32 cellular contexts compared by ENCODE assay signal in the genomic region with DNA sequence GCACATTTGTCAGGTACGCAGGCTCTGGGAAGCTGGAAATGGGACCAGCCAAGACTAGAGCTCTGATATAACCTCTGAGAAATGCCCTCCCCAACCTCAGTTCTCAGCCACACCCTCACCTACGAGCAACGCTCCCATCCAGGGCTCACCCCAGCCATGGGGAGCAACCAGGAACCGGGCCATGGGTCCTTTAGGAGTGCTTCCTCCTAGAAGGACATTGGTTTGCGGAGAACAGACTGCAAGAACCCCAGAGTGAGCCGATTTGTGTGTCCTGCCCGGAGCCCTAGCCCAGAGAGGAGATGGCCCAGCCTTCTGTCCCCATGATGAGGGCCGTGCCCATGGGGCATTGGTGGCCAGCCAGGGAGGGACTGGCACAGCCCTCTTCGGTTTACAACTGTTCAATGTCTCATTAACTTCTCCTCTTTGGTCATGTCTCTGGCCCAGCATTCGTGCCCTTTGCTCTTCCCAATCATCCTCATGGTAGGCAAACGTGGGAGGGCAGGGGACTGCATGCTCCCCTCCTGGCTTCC. TPM values are rescaled to one million over a fixed set of nuclear protein-coding genes. Genes with fewer than 3 reads are reported as not detected.
"Had no signal": no experiment of that assay in that cellular context is flagged by ENCODE, and none has a peak within 500 bp of the region (broad histone marks: within the 10 kb centered on the region; RNA-seq: fewer than 3 reads in every experiment).

No MANE protein-coding gene starts in this region.

- H3K9me3 ChIP-seq: esophagus squamous epithelium, heart right ventricle, ovary, psoas muscle, thoracic aorta, upper lobe of right lung, vagina had no signal

- DNase-seq: dermis blood vessel endothelial cell; effector memory CD4-positive, alpha-beta T cell; erythroblast; esophagus squamous epithelium; foreskin melanocyte; glutamatergic neuron; heart right ventricle; hippocampal formation; kidney glomerular epithelial cell; naive thymus-derived CD8-positive, alpha-beta T cell; nephron progenitor cell; occipital lobe; ovary; posterior cingulate gyrus; psoas muscle; right cardiac atrium; stimulated activated CD4-positive, alpha-beta T cell treated with anti-CD3 and anti-CD28 coated beads, Interleukin-15, amount 100 ng/mL, for 24 hours; stimulated activated CD4-positive, alpha-beta T cell treated with anti-CD3 and anti-CD28 coated beads, Interleukin-2, amount 100 ng/mL, for 48 hours; stimulated activated naive B cell treated with anti-CD40 and anti-IgM and Interleukin-4, amounts not matched to agents 10 μg/mL and 1 μg/mL and 100 μg/mL, for 72 hours; upper lobe of right lung had no signal

- H3K27ac Mint-ChIP-seq: memory B cell; naive thymus-derived CD8-positive, alpha-beta T cell; nephron progenitor cell; stimulated activated naive B cell treated with anti-CD40 and anti-IgM and Interleukin-4, amounts not matched to agents 10 μg/mL and 1 μg/mL and 100 μg/mL, for 72 hours; stimulated activated naive CD8-positive, alpha-beta T cell treated with anti-CD3 and anti-CD28 coated beads, Interleukin-15, Interleukin-2, amounts not matched to agents 100 ng/mL and 50 ng/mL, for 24 hours had no signal

- H3K4me1 Mint-ChIP-seq: memory B cell; naive thymus-derived CD8-positive, alpha-beta T cell; nephron progenitor cell; stimulated activated naive B cell treated with anti-CD40 and anti-IgM and Interleukin-4, amounts not matched to agents 10 μg/mL and 1 μg/mL and 100 μg/mL, for 72 hours had no signal

- H3K27ac ChIP-seq: coronary artery, esophagus squamous epithelium, heart right ventricle, ovary, psoas muscle, skin epidermis, thoracic aorta, tibial nerve, upper lobe of right lung, vagina had no signal

- H3K4me3 Mint-ChIP-seq: memory B cell; naive thymus-derived CD8-positive, alpha-beta T cell; nephron progenitor cell; stimulated activated naive B cell treated with anti-CD40 and anti-IgM and Interleukin-4, amounts not matched to agents 10 μg/mL and 1 μg/mL and 100 μg/mL, for 72 hours; stimulated activated naive CD8-positive, alpha-beta T cell treated with anti-CD3 and anti-CD28 coated beads, Interleukin-15, Interleukin-2, amounts not matched to agents 100 ng/mL and 50 ng/mL, for 24 hours had no signal

- H3K4me1 ChIP-seq: esophagus squamous epithelium, psoas muscle, tibial nerve, upper lobe of right lung, vagina had no signal

- H3K36me3 ChIP-seq: esophagus squamous epithelium, heart right ventricle, ovary, thoracic aorta, tibial nerve, upper lobe of right lung, vagina had no signal

- ATAC-seq: heart right ventricle; naive thymus-derived CD8-positive, alpha-beta T cell; psoas muscle; stimulated activated naive B cell treated with anti-CD40 and anti-IgM and Interleukin-4, amounts not matched to agents 10 μg/mL and 1 μg/mL and 100 μg/mL, for 72 hours had no signal

- H3K9me3 Mint-ChIP-seq: stimulated activated naive B cell treated with anti-CD40 and anti-IgM and Interleukin-4, amounts not matched to agents 10 μg/mL and 1 μg/mL and 100 μg/mL, for 72 hours; stimulated activated naive CD8-positive, alpha-beta T cell treated with anti-CD3 and anti-CD28 coated beads, Interleukin-15, Interleukin-2, amounts not matched to agents 100 ng/mL and 50 ng/mL, for 24 hours had no signal

- H3K36me3 Mint-ChIP-seq: stimulated activated naive B cell treated with anti-CD40 and anti-IgM and Interleukin-4, amounts not matched to agents 10 μg/mL and 1 μg/mL and 100 μg/mL, for 72 hours had no signal

- H3K27me3 ChIP-seq: ovary, tibial nerve, upper lobe of right lung, vagina had no signal

- H3K4me3 ChIP-seq: coronary artery, esophagus squamous epithelium, heart right ventricle, lung, ovary, psoas muscle, skin epidermis, thoracic aorta, tibial nerve, upper lobe of right lung, vagina had no signal

RNA-seq across cellular contexts. Expression of gene IGSF23, which starts 32.9 kb away (rescaled TPM):
- total RNA-seq: dermis blood vessel endothelial cell; esophagus squamous epithelium; heart right ventricle; lung; mononuclear cell; naive thymus-derived CD8-positive, alpha-beta T cell; occipital lobe; right cardiac atrium; thoracic aorta; tibial nerve; upper lobe of right lung; vagina had no signal
- polyA plus RNA-seq: lung; naive thymus-derived CD8-positive, alpha-beta T cell; ovary; right cardiac atrium had no signal

RNA-seq across cellular contexts. Expression of gene CEACAM20, which starts 51.0 kb away (rescaled TPM):
- total RNA-seq: dermis blood vessel endothelial cell; esophagus squamous epithelium; heart right ventricle; lung; mononuclear cell; myocyte; naive thymus-derived CD8-positive, alpha-beta T cell; occipital lobe; psoas muscle; renal cortical epithelial cell; right cardiac atrium; thoracic aorta; tibial nerve; vagina had no signal
- polyA plus RNA-seq: heart right ventricle; liver; lung; naive thymus-derived CD8-positive, alpha-beta T cell; ovary; right cardiac atrium had no signal
